In genomic region chr19:58305065-58305931, GRCh38 we compare ENCODE assay signal across 1 cellular context.
TF ChIP-seq lines count a peak whose summit lies in the region.

Gene ERVK3-1 (plus strand): TSS chr19:58305377. CDS start chr19:58312169, 6,792 bp downstream.

TF ChIP-seq in H1, 55 proteins besides CTCF, POLR2A, EP300 and RAD21 (continued from another document):
- TF ChIP-seq GTF2F1 (IDR thresholded peaks at IDR 0.05; ENCODE audit: borderline replicate concordance, low read depth, low read length) (no peak), SIX5 (IDR thresholded peaks at IDR 0.05; ENCODE audit: low read depth, low read length) (peak; percentile 94), POU5F1 (IDR thresholded peaks at IDR 0.05; ENCODE audit: low read depth, low read length) (no peak), MAFK (IDR thresholded peaks at IDR 0.05; ENCODE audit: low read depth, low read length) (no peak), EGR1 (IDR thresholded peaks at IDR 0.05; ENCODE audit: borderline replicate concordance, low read depth, low read length) (peak; percentile 44; the same call in 1 of the 2 replicates), CREB1 (IDR thresholded peaks at IDR 0.05) (peak; percentile 69), E2F6 (IDR thresholded peaks at IDR 0.05) (no peak; the same call in 1 of the 2 replicates), ASH2L (IDR thresholded peaks at IDR 0.05; ENCODE audit: low read length) (peak; percentile 80), HDAC2 (IDR thresholded peaks at IDR 0.05; ENCODE audit: borderline replicate concordance in 1 of 2, low read depth in 2 of 2, low read length in 2 of 2) (peak in 1 of 2 experiments; percentile 72; a peak in 1 of 4 replicates), CHD7 (IDR thresholded peaks at IDR 0.05; ENCODE audit: insufficient replicate concordance, low read length) (no peak), TAF7 (optimal IDR thresholded peaks at IDR 0.05; ENCODE audit: borderline replicate concordance, low read depth, low read length) (peak; percentile 78), SAP30 (IDR thresholded peaks at IDR 0.05; ENCODE audit: insufficient read depth, insufficient replicate concordance, low read length) (peak; percentile 62), SRF (IDR thresholded peaks at IDR 0.05; ENCODE audit: low read depth, low read length) (0 out of 2 replicates have a peak, but pooled peaks have one; percentile 17), CTBP2 (IDR thresholded peaks at IDR 0.05; ENCODE audit: borderline replicate concordance, insufficient read depth, insufficient read length, low read length) (no peak), GABPA (IDR thresholded peaks at IDR 0.05; ENCODE audit: borderline replicate concordance, insufficient read depth, low read length) (peak; percentile 93), SP1 (IDR thresholded peaks at IDR 0.05; ENCODE audit: low read depth, low read length) (no peak), POLR2AphosphoS5 (IDR thresholded peaks at IDR 0.05; ENCODE audit: low read depth, low read length) (peak; percentile 76)
- TF ChIP-seq, protein P1, sequence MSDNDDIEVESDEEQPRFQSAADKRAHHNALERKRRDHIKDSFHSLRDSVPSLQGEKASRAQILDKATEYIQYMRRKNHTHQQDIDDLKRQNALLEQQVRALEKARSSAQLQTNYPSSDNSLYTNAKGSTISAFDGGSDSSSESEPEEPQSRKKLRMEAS (IDR thresholded peaks at IDR 0.05), result peak; percentile 38; the same call in 1 of the 2 replicates
- TF ChIP-seq, protein P2, sequence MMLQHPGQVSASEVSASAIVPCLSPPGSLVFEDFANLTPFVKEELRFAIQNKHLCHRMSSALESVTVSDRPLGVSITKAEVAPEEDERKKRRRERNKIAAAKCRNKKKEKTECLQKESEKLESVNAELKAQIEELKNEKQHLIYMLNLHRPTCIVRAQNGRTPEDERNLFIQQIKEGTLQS (IDR thresholded peaks at IDR 0.05; ENCODE audit: insufficient read depth, low read depth, low read length), result 0 out of 2 replicates have a peak, but pooled peaks have one; percentile 41
TF ChIP-seq in H1: peak in this region for 19.
